ENCODE assay signal across 8 cellular contexts in genomic region chr7:155344618-155345433, GRCh38. TPM values are rescaled to one million over a fixed set of nuclear protein-coding genes. Genes with fewer than 3 reads are reported as not detected.
DNase-seq lines count a peak whose midpoint lies in the region; TF ChIP-seq lines count a peak whose summit lies in the region.

No MANE protein-coding gene starts in this region.

- H3K27me3 ChIP-seq in GM06990 (replicated peaks; ENCODE audit: control insufficient read depth, insufficient read depth, low read length) = no peaks in the 10 kb centered on the region
- H3K27me3 ChIP-seq in HAP-1 (ENCODE audit: low read depth) = peaks cover 8% of the 10 kb centered on the region; the same call in 1 of the 2 replicates
- H3K27me3 ChIP-seq in adipocyte (replicated peaks; ENCODE audit: control insufficient read depth, insufficient read depth, low read length) = peaks cover 39% of the 10 kb centered on the region
- no peaks in the 10 kb centered on the region for H3K27me3 ChIP-seq in right atrium auricular region
- H3K27me3 ChIP-seq in uterus = no peaks in the 10 kb centered on the region

- in situ Hi-C loops in HAP-1 (cut with MboI; ENCODE audit: low sequenced_read_pairs) = loop anchor here (10.0 kb wide), 1 partner anchor 420 kb away; no protein-coding TSS in a partner anchor

- DNase-seq in GM06990 (ENCODE audit: extremely low read depth, insufficient read length) (peak; percentile 82), HAP-1 (ENCODE audit: low spot score in 2 of 2) (peak; percentile 59 to 84), M059J (ENCODE audit: low read depth) (peak; percentile 68), SW 1271 (lab: John Stamatoyannopoulos, UW) (peak; percentile 53 to 73), adipocyte (ENCODE audit: low read depth) (peak; percentile 88), right atrium auricular region (ENCODE audit: low spot score) (peak; percentile 80), putamen (ENCODE audit: low spot score) (peak; percentile 68), uterus (peak; percentile 66 to 81)

- H3K9ac ChIP-seq in adipocyte (ENCODE audit: low read length) = peak overlapping the region; percentile 46

- H3K4me3 ChIP-seq in GM06990 (replicated peaks; ENCODE audit: low read depth, low read length) (peak overlapping the region; percentile 44), HAP-1 (peak overlapping the region; percentile 28), adipocyte (ENCODE audit: low read length) (peak overlapping the region; percentile 61), right atrium auricular region (peak overlapping the region in 1 of 2 donors; percentile 41), uterus (peak overlapping the region in 1 of 2 donors; percentile 29)

- intact Hi-C loops in uterus (cut with DNase I; ENCODE audit: low total_unique reads) = loop anchor here (10.0 kb wide), 2 partner anchors 150 to 420 kb away; no protein-coding TSS in a partner anchor

- H3K27ac ChIP-seq in right atrium auricular region (no peak overlapping the region), uterus (no peak overlapping the region)

- no peak for TF ChIP-seq POLR2A in uterus (IDR thresholded peaks at IDR 0.05)

- TF ChIP-seq CTCF in GM06990 (IDR thresholded peaks at IDR 0.05; ENCODE audit: insufficient read depth, low read length, poor library complexity, severe bottlenecking) (peak; percentile 52), right atrium auricular region (IDR thresholded peaks at IDR 0.05) (peak; percentile 96 to 99), uterus (IDR thresholded peaks at IDR 0.05) (peak; percentile 69 to 98 (median 90))

- peaks cover 3% of the 10 kb centered on the region; the same call in 1 of the 2 replicates for H3K4me1 ChIP-seq in HAP-1
- peaks cover 2% of the 10 kb centered on the region for H3K4me1 ChIP-seq in adipocyte (ENCODE audit: control insufficient read depth, insufficient read depth, low read length)
- H3K4me1 ChIP-seq in right atrium auricular region = peaks cover 0 to 8% of the 10 kb centered on the region in 2 donors
- H3K4me1 ChIP-seq in uterus = peaks cover 0 to 5% of the 10 kb centered on the region in 2 donors

- H3K9me3 ChIP-seq in HAP-1 = no peaks in the 10 kb centered on the region
- H3K9me3 ChIP-seq in adipocyte (ENCODE audit: control insufficient read depth, low read length) = peaks cover 5% of the 10 kb centered on the region
- no peaks in the 10 kb centered on the region for H3K9me3 ChIP-seq in right atrium auricular region
- H3K9me3 ChIP-seq in uterus = no peaks in the 10 kb centered on the region

- H3K36me3 ChIP-seq in GM06990 (ENCODE audit: control insufficient read depth, insufficient read depth, low read length) (no peaks in the 10 kb centered on the region), HAP-1 (replicated peaks) (no peaks in the 10 kb centered on the region), adipocyte (ENCODE audit: control insufficient read depth, insufficient read depth, low read length, severe bottlenecking) (no peaks in the 10 kb centered on the region), right atrium auricular region (no peaks in the 10 kb centered on the region), uterus (no peaks in the 10 kb centered on the region)

RNA-seq across cellular contexts. Expression of gene INSIG1, which starts 47.1 kb away (rescaled TPM):
- 440 and 573 TPM in 2 replicates for total RNA-seq in M059J (2014; rRNA removed; shearing (Covaris generic))
- 10 to 100 TPM; 15.8 to 25.7 TPM for total RNA-seq in right atrium auricular region
- total RNA-seq in uterus = 10 to 100 TPM; 11.0 to 46.6 (median 22.0) TPM
